ENCODE assay signal across 8 cellular contexts in genomic region chr14:49633650-49634546, GRCh38. TPM values are rescaled to one million over a fixed set of nuclear protein-coding genes. Genes with fewer than 3 reads are reported as not detected.
DNase-seq lines count a peak whose midpoint lies in the region; ATAC-seq lines count a peak whose summit lies in the region.

No MANE protein-coding gene starts in this region.

- H3K4me1 Mint-ChIP-seq in T-helper 17 cell, result peaks cover 39% of the 10 kb centered on the region

- DNase-seq in NCI-H1694 treated with DMSO at 0.1 percent for 48 hours (lab: John Stamatoyannopoulos, UW), result peak; percentile 89
- peak; percentile 89 to 92 (median 89) for DNase-seq in T-helper 17 cell
- DNase-seq in anterior cingulate cortex (lab: John Stamatoyannopoulos, UW), result peak; percentile 40 to 96 (median 91)
- DNase-seq in hepatic stellate cell (ENCODE audit: low spot score), result peak; percentile 89
- peak; percentile 79 for DNase-seq in renal cortical epithelial cell (ENCODE audit: low read depth)
- no peak for DNase-seq in cortex of kidney (lab: John Stamatoyannopoulos, UW)

- H3K27ac Mint-ChIP-seq in T-helper 17 cell, result peak overlapping the region; percentile 98

- ATAC-seq in GM18502 (IDR thresholded peaks at IDR 0.05; ENCODE audit: poor library complexity, unreplicated experiment), result peak; percentile 78
- peak; percentile 73 for ATAC-seq in HG02943 (IDR thresholded peaks at IDR 0.05; ENCODE audit: low read depth, unreplicated experiment)
- ATAC-seq in T-helper 17 cell, result peak; percentile 81

- H3K36me3 Mint-ChIP-seq in T-helper 17 cell (ENCODE audit: low read depth), result peaks cover 7% of the 10 kb centered on the region

- no peaks in the 10 kb centered on the region for H3K9me3 ChIP-seq in T-helper 17 cell (ENCODE audit: control insufficient read depth, low read length, poor library complexity, severe bottlenecking)

- H3K4me3 Mint-ChIP-seq in T-helper 17 cell, result peak overlapping the region; percentile 97

- H3K27me3 Mint-ChIP-seq in T-helper 17 cell, result no peaks in the 10 kb centered on the region

RNA-seq across cellular contexts. Expression of gene DNAAF2, which starts 1.1 kb away (rescaled TPM):
- total RNA-seq in T-helper 17 cell, result 10 to 100 TPM; 25.7 to 34.0 TPM
- total RNA-seq in renal cortical epithelial cell, result 17.4 and 19.8 TPM in 2 replicates

RNA-seq across cellular contexts. Expression of gene MGAT2, which starts 13.3 kb away (rescaled TPM):
- 10 to 100 TPM; 30.0 to 34.5 TPM for total RNA-seq in T-helper 17 cell
- total RNA-seq in renal cortical epithelial cell, result 54.3 and 107 TPM in 2 replicates

RNA-seq across cellular contexts. Expression of gene RPL36AL, which starts 13.5 kb away (rescaled TPM):
- total RNA-seq in T-helper 17 cell (100 to 1,000 TPM; 209 to 250 TPM), renal cortical epithelial cell (238 and 277 TPM in 2 replicates)

RNA-seq across cellular contexts. Expression of gene LRR1, which starts 35.2 kb away (rescaled TPM):
- total RNA-seq in T-helper 17 cell (10 to 100 TPM in 1 of 2 donors, 1 to 10 TPM in 1; 7.4 to 10.3 TPM), renal cortical epithelial cell (7.4 and 21.2 TPM in 2 replicates)

RNA-seq across cellular contexts. Expression of gene RPS29, which starts 47.7 kb away (rescaled TPM):
- 1,000 to 10,000 TPM; 3,969 to 4,133 TPM for total RNA-seq in T-helper 17 cell
- 336 and 4,414 TPM in 2 replicates for total RNA-seq in renal cortical epithelial cell
